Comparison of ENCODE assay signal across 9 cellular contexts in genomic region chr18:57084331-57085298, GRCh38.
DNase-seq lines count a peak whose midpoint lies in the region; ATAC-seq and TF ChIP-seq lines count a peak whose summit lies in the region.
"Had no signal": no experiment of that assay in that cellular context is flagged by ENCODE, and none has a peak within 500 bp of the region (broad histone marks: within the 10 kb centered on the region; RNA-seq: fewer than 3 reads in every experiment).

No MANE protein-coding gene starts in this region.

- H3K9me3 Mint-ChIP-seq in CD4-positive, CD25-positive, alpha-beta regulatory T cell, result peaks cover 0 to 4% (median 0%) of the 10 kb centered on the region in 7 donors

- POLR2A ChIA-PET in RWPE1 (lab: Yijun Ruan, JAX; ENCODE audit: low non-redundant PET), result no interaction called here

- peak; percentile 39 to 58 for ATAC-seq in CD4-positive, CD25-positive, alpha-beta regulatory T cell (ENCODE audit: low read depth in 2 of 2)
- peak; percentile 66 for ATAC-seq in GM19035 (IDR thresholded peaks at IDR 0.05; ENCODE audit: unreplicated experiment)
- ATAC-seq in HG03045 (IDR thresholded peaks at IDR 0.05; ENCODE audit: unreplicated experiment), result peak; percentile 64
- no peak for ATAC-seq in left colon

- no peaks in the 10 kb centered on the region for H3K9me3 ChIP-seq in CD4-positive, CD25-positive, alpha-beta regulatory T cell (ENCODE audit: control insufficient read depth in 2 of 2, low read length in 2 of 2)

- TF ChIP-seq CTCF in RWPE1 (conservative IDR thresholded peaks at IDR 0.05; ENCODE audit: low read depth), result no peak

- H3K27ac ChIP-seq in CD4-positive, CD25-positive, alpha-beta regulatory T cell (ENCODE audit: insufficient read depth, low read length, poor library complexity, severe bottlenecking), result peak overlapping the region; percentile 57
- H3K27ac ChIP-seq in caudate nucleus (ENCODE audit: low read depth, low read length), result no peak overlapping the region
- no peak overlapping the region for H3K27ac ChIP-seq in RWPE1
- H3K27ac ChIP-seq: parathyroid adenoma had no signal

- no peaks in the 10 kb centered on the region for H3K36me3 ChIP-seq in CD4-positive, CD25-positive, alpha-beta regulatory T cell (ENCODE audit: control insufficient read depth, insufficient read depth, low read length)

- H3K27ac Mint-ChIP-seq in CD4-positive, CD25-positive, alpha-beta regulatory T cell, result peak overlapping the region; percentile 47 to 95 (median 74)

- intact Hi-C loops in left colon (cut with DNase I, micrococcal nuclease), result no loop called here

- peaks cover 0 to 32% (median 21%) of the 10 kb centered on the region in 4 donors for H3K4me1 Mint-ChIP-seq in CD4-positive, CD25-positive, alpha-beta regulatory T cell

- H3K27me3 Mint-ChIP-seq in CD4-positive, CD25-positive, alpha-beta regulatory T cell, result peaks cover 4% of the 10 kb centered on the region

- peak overlapping the region; percentile 53 to 84 (median 78) for H3K4me3 Mint-ChIP-seq in CD4-positive, CD25-positive, alpha-beta regulatory T cell

- peaks cover 16% of the 10 kb centered on the region for H3K4me1 ChIP-seq in CD4-positive, CD25-positive, alpha-beta regulatory T cell (ENCODE audit: control insufficient read depth, insufficient read depth, low read length, poor library complexity, severe bottlenecking)
- H3K4me1 ChIP-seq: parathyroid adenoma had no signal

- CTCF ChIA-PET in RWPE1 (lab: Yijun Ruan, JAX), result no interaction called here

- H3K4me3 ChIP-seq in CD4-positive, CD25-positive, alpha-beta regulatory T cell (ENCODE audit: low read depth, low read length), result peak overlapping the region; percentile 90

- no peaks in the 10 kb centered on the region for H3K27me3 ChIP-seq in CD4-positive, CD25-positive, alpha-beta regulatory T cell (ENCODE audit: control insufficient read depth, insufficient read depth, low read length)

- DNase-seq in CD4-positive, CD25-positive, alpha-beta regulatory T cell, result peak in 1 of 3 donors; percentile 58
- DNase-seq in RPMI7951 (ENCODE audit: low read depth), result peak; percentile 62
- DNase-seq in OCI-M1 (lab: John Stamatoyannopoulos, UW), result no peak
- no peak for DNase-seq in caudate nucleus (lab: John Stamatoyannopoulos, UW)
- no peak for DNase-seq in RWPE1 (ENCODE audit: low spot score)
- DNase-seq in left colon, result no peak

- H3K36me3 Mint-ChIP-seq in CD4-positive, CD25-positive, alpha-beta regulatory T cell, result no peaks in the 10 kb centered on the region
